ENCODE assay signal across 1 cellular context in genomic region chr5:112957970-112958773, GRCh38.
TF ChIP-seq lines count a peak whose summit lies in the region.

No MANE protein-coding gene starts in this region.

TF ChIP-seq in A549, 52 proteins besides CTCF, POLR2A, EP300 and RAD21 (continued from another document):
- TF ChIP-seq SMC3 (IDR thresholded peaks at IDR 0.05): 0 out of 3 replicates have a peak, but pooled peaks have one; percentile 8
- no peak for TF ChIP-seq RFX5 (IDR thresholded peaks at IDR 0.05)
- TF ChIP-seq GATA3 (IDR thresholded peaks at IDR 0.05; ENCODE audit: borderline replicate concordance): peak; percentile 91
- peak; percentile 38; the same call in 1 of the 2 replicates for TF ChIP-seq PBX3 (IDR thresholded peaks at IDR 0.05)
- TF ChIP-seq CEBPB (IDR thresholded peaks at IDR 0.05): peak in 1 of 2 experiments; percentile 68; a peak in 2 of 4 replicates
